In the genomic region with DNA sequence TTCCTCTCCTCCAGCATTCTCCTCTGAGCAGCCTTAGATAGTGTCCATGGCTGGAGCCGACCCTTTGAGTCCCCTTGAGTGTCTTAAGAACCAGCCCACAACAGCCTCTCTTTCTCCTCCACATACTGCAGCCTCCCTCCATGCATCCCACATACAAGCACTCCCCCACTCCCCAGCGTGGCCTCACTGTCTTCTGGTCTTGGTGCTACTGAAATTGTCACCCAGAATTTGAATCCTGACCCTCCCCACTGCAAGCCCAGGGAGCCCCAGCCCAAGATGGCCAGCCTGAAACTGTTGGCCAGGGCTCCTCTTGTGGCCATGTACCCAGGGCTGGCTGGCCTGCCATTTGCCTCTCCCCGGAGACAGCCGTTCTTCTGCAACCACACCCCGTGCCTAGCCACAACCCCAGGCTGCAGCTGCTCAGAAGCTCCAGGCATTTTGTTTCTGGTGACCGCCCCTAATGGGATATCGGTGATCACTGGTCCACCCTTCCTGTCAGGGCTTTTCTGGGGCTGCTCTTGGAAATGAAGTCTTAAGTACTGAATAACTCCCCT, we compare ENCODE assay signal across 12 cellular contexts. TPM values are rescaled to one million over a fixed set of nuclear protein-coding genes. Genes with fewer than 3 reads are reported as not detected.
DNase-seq lines count a peak whose midpoint lies in the region; ATAC-seq and TF ChIP-seq lines count a peak whose summit lies in the region.
"Had no signal": no experiment of that assay in that cellular context is flagged by ENCODE, and none has a peak within 500 bp of the region (broad histone marks: within the 10 kb centered on the region; RNA-seq: fewer than 3 reads in every experiment).

No MANE protein-coding gene starts in this region.

- H3K9me3 Mint-ChIP-seq in activated naive CD8-positive, alpha-beta T cell treated with anti-CD3 and anti-CD28 coated beads for 36 hours = no peaks in the 10 kb centered on the region
- H3K9me3 Mint-ChIP-seq in nephron progenitor cell = no peaks in the 10 kb centered on the region
- H3K9me3 Mint-ChIP-seq: neural progenitor cell had no signal

- H3K4me1 Mint-ChIP-seq in activated naive CD8-positive, alpha-beta T cell treated with anti-CD3 and anti-CD28 coated beads for 36 hours = peaks cover 42% of the 10 kb centered on the region
- peaks cover 41% of the 10 kb centered on the region for H3K4me1 Mint-ChIP-seq in nephron progenitor cell

- H3K4me3 Mint-ChIP-seq in activated naive CD8-positive, alpha-beta T cell treated with anti-CD3 and anti-CD28 coated beads for 36 hours = no peak overlapping the region
- no peak overlapping the region for H3K4me3 Mint-ChIP-seq in nephron progenitor cell
- H3K4me3 Mint-ChIP-seq: neural progenitor cell had no signal

- peak overlapping the region; percentile 55 for H3K27ac Mint-ChIP-seq in activated naive CD8-positive, alpha-beta T cell treated with anti-CD3 and anti-CD28 coated beads for 36 hours
- H3K27ac Mint-ChIP-seq in nephron progenitor cell = peak overlapping the region; percentile 71
- H3K27ac Mint-ChIP-seq: neural progenitor cell had no signal

- no peak for TF ChIP-seq CTCF in nephron progenitor cell (IDR thresholded peaks at IDR 0.05)
- TF ChIP-seq CTCF in coronary artery (IDR thresholded peaks at IDR 0.05) = no peak

- peaks cover 10% of the 10 kb centered on the region for H3K36me3 Mint-ChIP-seq in activated naive CD8-positive, alpha-beta T cell treated with anti-CD3 and anti-CD28 coated beads for 36 hours
- peaks cover 50% of the 10 kb centered on the region for H3K36me3 Mint-ChIP-seq in nephron progenitor cell (ENCODE audit: low read depth)

- peak; percentile 38 for ATAC-seq in GM18511 (IDR thresholded peaks at IDR 0.05; ENCODE audit: unreplicated experiment)
- ATAC-seq in HG02798 (IDR thresholded peaks at IDR 0.05; ENCODE audit: poor library complexity, unreplicated experiment) = peak; percentile 16
- no peak for ATAC-seq in HG02852 (IDR thresholded peaks at IDR 0.05; ENCODE audit: unreplicated experiment)

- peak overlapping the region in 1 of 2 donors; percentile 38 for H3K27ac ChIP-seq in coronary artery
- H3K27ac ChIP-seq: neural progenitor cell, thoracic aorta had no signal

- DNase-seq in activated naive CD8-positive, alpha-beta T cell treated with anti-CD3 and anti-CD28 coated beads for 36 hours = no peak
- DNase-seq in nephron progenitor cell (no peak), coronary artery (ENCODE audit: low spot score) (no peak), NCI-H2227 treated with DMSO at 0.1 percent for 48 hours (lab: John Stamatoyannopoulos, UW) (no peak), SIG-M5 (lab: John Stamatoyannopoulos, UW) (no peak)
- DNase-seq: stimulated activated CD4-positive, alpha-beta T cell treated with anti-CD3 and anti-CD28 coated beads, Interleukin-2, amount 100 ng/mL, for 48 hours; T-helper 9 cell had no signal

- no peaks in the 10 kb centered on the region for H3K27me3 Mint-ChIP-seq in activated naive CD8-positive, alpha-beta T cell treated with anti-CD3 and anti-CD28 coated beads for 36 hours
- no peaks in the 10 kb centered on the region for H3K27me3 Mint-ChIP-seq in nephron progenitor cell (ENCODE audit: low read depth, poor library complexity)

- H3K4me3 ChIP-seq in coronary artery = no peak overlapping the region
- H3K4me3 ChIP-seq: neural progenitor cell, thoracic aorta had no signal

RNA-seq across cellular contexts. Expression of a gene that starts 18.8 kb away (rescaled TPM):
- under 1 TPM; 0.08 to 0.18 TPM for total RNA-seq in activated naive CD8-positive, alpha-beta T cell treated with anti-CD3 and anti-CD28 coated beads for 36 hours
